Comparison of ENCODE assay signal across 21 cellular contexts in genomic region chr9:126630458-126631237, GRCh38. TPM values are rescaled to one million over a fixed set of nuclear protein-coding genes. Genes with fewer than 3 reads are reported as not detected.
A peak's percentile ranks its signal among the peaks of the same experiment; 100 is the strongest.
DNase-seq lines count a peak whose midpoint lies in the region; ATAC-seq, FAIRE-seq and TF ChIP-seq lines count a peak whose summit lies in the region.
"Had no signal": no experiment of that assay in that cellular context is flagged by ENCODE, and none has a peak within 500 bp of the region (broad histone marks: within the 10 kb centered on the region; RNA-seq: fewer than 3 reads in every experiment).

No MANE protein-coding gene starts in this region.

- no peaks in the 10 kb centered on the region for H3K9me3 Mint-ChIP-seq in neural progenitor cell
- H3K9me3 Mint-ChIP-seq in CD4-positive, alpha-beta T cell: no peaks in the 10 kb centered on the region
- H3K9me3 Mint-ChIP-seq: activated naive CD8-positive, alpha-beta T cell treated with anti-CD3 and anti-CD28 coated beads, Interleukin-2, amount 10 ng/mL, durations not matched to agents 7 days and 5 days had no signal

- no peaks in the 10 kb centered on the region for H3K4me1 ChIP-seq in Karpas-422 (ENCODE audit: low read length)
- H3K4me1 ChIP-seq in neural progenitor cell: peaks cover 26% of the 10 kb centered on the region

- H3K9me3 ChIP-seq in Karpas-422 (ENCODE audit: low read length) (no peaks in the 10 kb centered on the region), neural progenitor cell (ENCODE audit: low read depth) (no peaks in the 10 kb centered on the region)
- H3K9me3 ChIP-seq in CD4-positive, alpha-beta T cell (ENCODE audit: control insufficient read depth, low read length): no peaks in the 10 kb centered on the region

- H3K36me3 Mint-ChIP-seq in neural progenitor cell: no peaks in the 10 kb centered on the region
- H3K36me3 Mint-ChIP-seq in CD4-positive, alpha-beta T cell (ENCODE audit: low read depth): no peaks in the 10 kb centered on the region
- H3K36me3 Mint-ChIP-seq: activated naive CD8-positive, alpha-beta T cell treated with anti-CD3 and anti-CD28 coated beads, Interleukin-2, amount 10 ng/mL, durations not matched to agents 7 days and 5 days; CD4-positive, CD25-positive, alpha-beta regulatory T cell had no signal

- H3K9me2 ChIP-seq in Karpas-422 (replicated peaks; ENCODE audit: insufficient read depth, low read length): no peaks in the 10 kb centered on the region

- peaks cover 32% of the 10 kb centered on the region for H3K27me3 Mint-ChIP-seq in neural progenitor cell (ENCODE audit: insufficient read depth, low read depth)
- peaks cover 77% of the 10 kb centered on the region for H3K27me3 Mint-ChIP-seq in CD4-positive, alpha-beta T cell

- peak; percentile 40 for FAIRE-seq in bronchial epithelial cell (lab: Jason Lieb, UNC)
- FAIRE-seq: A204.1, islet of Langerhans had no signal

- peaks cover 42% of the 10 kb centered on the region for H3F3A ChIP-seq in neural progenitor cell (ENCODE audit: low read depth)

- H3K27ac Mint-ChIP-seq in neural progenitor cell: peak overlapping the region; percentile 78
- H3K27ac Mint-ChIP-seq in CD4-positive, alpha-beta T cell: no peak overlapping the region
- H3K27ac Mint-ChIP-seq: activated naive CD8-positive, alpha-beta T cell treated with anti-CD3 and anti-CD28 coated beads, Interleukin-2, amount 10 ng/mL, durations not matched to agents 7 days and 5 days; CD4-positive, CD25-positive, alpha-beta regulatory T cell had no signal

- H3K27ac ChIP-seq in Karpas-422 (ENCODE audit: low read length) (no peak overlapping the region), neural progenitor cell (no peak overlapping the region)
- no peak overlapping the region for H3K27ac ChIP-seq in CD4-positive, alpha-beta T cell (ENCODE audit: low read depth, low read length)
- H3K27ac ChIP-seq: cardiac muscle cell, HL-60, VCaP had no signal

- DNase-seq in NCI-H510A treated with DMSO at 0.1 percent for 48 hours (lab: John Stamatoyannopoulos, UW) (peak; percentile 53), NCI-H510A (lab: John Stamatoyannopoulos, UW) (no peak), Karpas-422 (peak; percentile 42), bronchial epithelial cell (ENCODE audit: low read depth) (peak; percentile 15), neural progenitor cell (ENCODE audit: low spot score) (no peak)
- DNase-seq in stimulated activated CD4-positive, alpha-beta T cell treated with anti-CD3 and anti-CD28 coated beads, Interleukin-4, amount 100 ng/mL, for 1 hour: no peak
- no peak for DNase-seq in CD4-positive, alpha-beta T cell
- DNase-seq: activated CD8-positive, alpha-beta memory T cell treated with anti-CD3 and anti-CD28 coated beads for 24 hours; activated naive CD8-positive, alpha-beta T cell treated with anti-CD3 and anti-CD28 coated beads, Interleukin-2, amount 10 ng/mL, durations not matched to agents 7 days and 5 days; CD4-positive, CD25-positive, alpha-beta regulatory T cell; KG1; NCI-H1105 treated with DMSO at 0.1 percent for 48 hours; NCI-H2227 treated with DMSO at 0.1 percent for 48 hours had no signal

- H3K4me3 Mint-ChIP-seq in neural progenitor cell: no peak overlapping the region
- no peak overlapping the region for H3K4me3 Mint-ChIP-seq in CD4-positive, alpha-beta T cell
- H3K4me3 Mint-ChIP-seq: activated naive CD8-positive, alpha-beta T cell treated with anti-CD3 and anti-CD28 coated beads, Interleukin-2, amount 10 ng/mL, durations not matched to agents 7 days and 5 days; CD4-positive, CD25-positive, alpha-beta regulatory T cell had no signal

- H3K9ac ChIP-seq in Karpas-422 (ENCODE audit: low read length): no peak overlapping the region
- no peak overlapping the region for H3K9ac ChIP-seq in neural progenitor cell

- intact Hi-C loops in CD4-positive, alpha-beta T cell (cut with DNase I, micrococcal nuclease): no loop called here

- H3K27me3 ChIP-seq in Karpas-422 (ENCODE audit: low read length) (no peaks in the 10 kb centered on the region), bronchial epithelial cell (ENCODE audit: control insufficient read depth, insufficient read depth, low read length) (peaks cover 43% of the 10 kb centered on the region), neural progenitor cell (peaks cover 100% of the 10 kb centered on the region)
- H3K27me3 ChIP-seq in CD4-positive, alpha-beta T cell (ENCODE audit: control insufficient read depth, insufficient read depth, low read length): peaks cover 74% of the 10 kb centered on the region

- POLR2A ChIA-PET in CD4-positive, alpha-beta T cell (lab: Charles Lee): no interaction called here

- no peak for TF ChIP-seq CTCF in bronchial epithelial cell (IDR thresholded peaks at IDR 0.05; ENCODE audit: insufficient read depth, low read length, severe bottlenecking)
- TF ChIP-seq CTCF in neural progenitor cell (IDR thresholded peaks at IDR 0.05): no peak
- TF ChIP-seq CTCF in CD4-positive, alpha-beta T cell (IDR thresholded peaks at IDR 0.05): no peak

- no peaks in the 10 kb centered on the region for H4K20me1 ChIP-seq in Karpas-422 (ENCODE audit: insufficient read depth, low read depth, low read length)
- H4K20me1 ChIP-seq in neural progenitor cell (ENCODE audit: low read depth): peaks cover 81% of the 10 kb centered on the region

- H2AFZ ChIP-seq in Karpas-422 (ENCODE audit: low read length) (no peak overlapping the region), neural progenitor cell (replicated peaks) (no peak overlapping the region)

- no peak overlapping the region for H3K4me2 ChIP-seq in Karpas-422 (ENCODE audit: low read depth, low read length, poor library complexity, severe bottlenecking)
- H3K4me2 ChIP-seq in neural progenitor cell: peak overlapping the region; percentile 19

- H3K4me3 ChIP-seq in Karpas-422 (ENCODE audit: low read length): no peak overlapping the region
- no peak overlapping the region for H3K4me3 ChIP-seq in bronchial epithelial cell (ENCODE audit: low read depth, low read length)
- H3K4me3 ChIP-seq in neural progenitor cell: no peak overlapping the region
- H3K4me3 ChIP-seq: cardiac muscle cell had no signal

- H3K4me1 Mint-ChIP-seq in neural progenitor cell: peaks cover 79% of the 10 kb centered on the region
- H3K4me1 Mint-ChIP-seq in CD4-positive, alpha-beta T cell (ENCODE audit: low read depth): peaks cover 7% of the 10 kb centered on the region

- ATAC-seq in GM21576 (IDR thresholded peaks at IDR 0.05; ENCODE audit: unreplicated experiment): no peak
- ATAC-seq in CD4-positive, alpha-beta T cell (ENCODE audit: poor library complexity): no peak

- CTCF ChIA-PET in CD4-positive, alpha-beta T cell (lab: Charles Lee): interaction anchor here (0.6 kb wide), 1 partner anchor 33 kb away, joined by 3 read pairs; no protein-coding TSS in a partner anchor

- H3K36me3 ChIP-seq in Karpas-422 (ENCODE audit: insufficient read depth, low read length): no peaks in the 10 kb centered on the region
- H3K36me3 ChIP-seq in bronchial epithelial cell (ENCODE audit: control insufficient read depth, insufficient read depth, low read length): no peaks in the 10 kb centered on the region
- H3K36me3 ChIP-seq in neural progenitor cell: no peaks in the 10 kb centered on the region
- H3K36me3 ChIP-seq: cardiac muscle cell had no signal

- H3K79me2 ChIP-seq in Karpas-422 (ENCODE audit: low read length): no peaks in the 10 kb centered on the region
- H3K79me2 ChIP-seq in neural progenitor cell (ENCODE audit: low read depth): no peaks in the 10 kb centered on the region

RNA-seq across cellular contexts. Expression of gene LMX1B, which starts 16.9 kb away (rescaled TPM):
- total RNA-seq in Karpas-422 (2014; rRNA removed; shearing (Covaris generic); ENCODE audit: low replicate concordance): not detected in 2 replicates
- total RNA-seq in bronchial epithelial cell (under 0.01 TPM in 1 of 2 replicates, not detected in the other), neural progenitor cell (ENCODE audit: low replicate concordance) (0.19 and 0.50 TPM in 2 replicates)
- not detected for total RNA-seq in CD4-positive, alpha-beta T cell
- total RNA-seq: activated naive CD8-positive, alpha-beta T cell treated with anti-CD3 and anti-CD28 coated beads, Interleukin-2, amount 10 ng/mL, durations not matched to agents 7 days and 5 days; cardiac muscle cell; CD4-positive, CD25-positive, alpha-beta regulatory T cell; T-helper 1 cell treated with Interleukin-12 subunit alpha and Interleukin-12 subunit beta and Interleukin-4 antibody, amounts not matched to agents 30 ng/mL and 1 ng/mL, for 36 hours; urinary bladder had no signal

Comparison
In these comparisons a context has a peak if more than half of its experiments do, and no peak if none do; other contexts are left out.
1. DNase-seq: peak in NCI-H510A treated with DMSO at 0.1 percent for 48 hours (single experiment), Karpas-422 (single experiment) and bronchial epithelial cell (single experiment); none in NCI-H510A (single experiment), neural progenitor cell (single experiment), stimulated activated CD4-positive, alpha-beta T cell treated with anti-CD3 and anti-CD28 coated beads, Interleukin-4, amount 100 ng/mL, for 1 hour (single experiment) and CD4-positive, alpha-beta T cell (0 of 10).